8 cellular contexts compared by ENCODE assay signal in the genomic region with DNA sequence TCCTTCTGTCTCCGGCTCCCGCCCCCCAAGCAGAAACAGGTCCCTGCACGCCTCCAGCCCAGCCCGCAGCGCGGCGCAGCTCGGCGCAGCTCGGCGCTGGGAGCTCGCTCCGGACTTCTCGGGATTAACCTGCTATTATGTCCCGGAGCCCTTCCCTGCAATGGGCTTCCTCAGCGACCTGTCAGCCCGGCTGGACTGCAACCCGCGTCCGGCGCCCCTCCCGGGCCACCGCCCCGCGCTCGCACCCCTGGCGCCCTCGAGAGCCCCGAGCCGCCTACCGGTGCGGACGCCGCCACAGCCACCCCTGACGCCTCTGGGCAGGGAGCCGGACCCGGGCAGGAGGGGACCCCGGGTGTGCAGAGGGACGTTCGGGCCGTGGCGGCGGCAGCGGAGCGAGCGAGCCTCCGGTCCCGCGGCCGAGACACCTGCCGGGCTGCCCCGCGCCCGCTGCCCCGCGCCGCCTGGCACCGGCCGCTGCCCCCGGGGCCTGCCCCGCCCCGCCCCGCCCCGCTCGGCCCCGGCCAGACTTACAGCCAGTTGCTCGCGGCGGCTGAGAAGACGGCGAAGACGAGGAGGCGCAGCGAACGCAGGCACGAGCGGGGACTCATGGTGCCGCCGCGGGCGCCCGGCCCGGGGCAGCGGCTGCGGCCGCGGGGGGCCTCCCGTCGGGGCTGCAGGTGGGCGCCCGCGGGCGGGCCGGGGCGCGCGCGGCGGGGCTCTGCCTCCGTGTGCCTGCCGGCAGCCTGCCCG. TPM values are rescaled to one million over a fixed set of nuclear protein-coding genes. Genes with fewer than 3 reads are reported as not detected.
DNase-seq lines count a peak whose midpoint lies in the region; ATAC-seq and TF ChIP-seq lines count a peak whose summit lies in the region.

No MANE protein-coding gene starts in this region.

- no peaks in the 10 kb centered on the region for H3K36me3 ChIP-seq in neuron (ENCODE audit: insufficient read depth, low read length)

- H3K36me3 Mint-ChIP-seq in activated CD8-positive, alpha-beta memory T cell treated with anti-CD3 and anti-CD28 coated beads, Interleukin-2, amount 10 ng/mL, durations not matched to agents 7 days and 5 days: no peaks in the 10 kb centered on the region

- no peak overlapping the region for H3K4me3 Mint-ChIP-seq in activated CD8-positive, alpha-beta memory T cell treated with anti-CD3 and anti-CD28 coated beads, Interleukin-2, amount 10 ng/mL, durations not matched to agents 7 days and 5 days

- no peak for TF ChIP-seq CTCF in fibroblast of the aortic adventitia (IDR thresholded peaks at IDR 0.05; ENCODE audit: insufficient read depth, low read length)

- H3K4me3 ChIP-seq in fibroblast of the aortic adventitia (ENCODE audit: low read depth, low read length) (peak overlapping the region; percentile 35), neuron (ENCODE audit: low read length) (peak overlapping the region; percentile 40)

- peaks cover 20% of the 10 kb centered on the region for H3K4me1 ChIP-seq in neuron (ENCODE audit: insufficient read depth, low read length)

- H3K27ac Mint-ChIP-seq in activated CD8-positive, alpha-beta memory T cell treated with anti-CD3 and anti-CD28 coated beads, Interleukin-2, amount 10 ng/mL, durations not matched to agents 7 days and 5 days: no peak overlapping the region

- DNase-seq in activated CD8-positive, alpha-beta memory T cell treated with anti-CD3 and anti-CD28 coated beads, Interleukin-2, amount 10 ng/mL, durations not matched to agents 7 days and 5 days: no peak
- no peak for DNase-seq in activated CD8-positive, alpha-beta memory T cell treated with anti-CD3 and anti-CD28 coated beads, Interleukin-2, amount 50 U/mL, for 48 hours
- peak; percentile 13 for DNase-seq in fibroblast of the aortic adventitia (ENCODE audit: low read depth)
- no peak for DNase-seq in foreskin melanocyte
- DNase-seq in activated effector memory CD4-positive, alpha-beta T cell treated with Interleukin-2 at 50 U/mL for 16 hours: no peak
- DNase-seq in NCI-H1048 (lab: John Stamatoyannopoulos, UW): no peak

- no peaks in the 10 kb centered on the region for H3K9me3 ChIP-seq in neuron (ENCODE audit: low read length)

- peaks cover 4% of the 10 kb centered on the region for H3K4me1 Mint-ChIP-seq in activated CD8-positive, alpha-beta memory T cell treated with anti-CD3 and anti-CD28 coated beads, Interleukin-2, amount 10 ng/mL, durations not matched to agents 7 days and 5 days

- no peaks in the 10 kb centered on the region for H3K9me3 Mint-ChIP-seq in activated CD8-positive, alpha-beta memory T cell treated with anti-CD3 and anti-CD28 coated beads, Interleukin-2, amount 10 ng/mL, durations not matched to agents 7 days and 5 days (ENCODE audit: low read depth)

- peaks cover 53% of the 10 kb centered on the region for H3K27me3 Mint-ChIP-seq in activated CD8-positive, alpha-beta memory T cell treated with anti-CD3 and anti-CD28 coated beads, Interleukin-2, amount 10 ng/mL, durations not matched to agents 7 days and 5 days

- ATAC-seq in activated CD8-positive, alpha-beta memory T cell treated with anti-CD3 and anti-CD28 coated beads, Interleukin-2, amount 10 ng/mL, durations not matched to agents 7 days and 5 days: peak; percentile 32
- ATAC-seq in SK-N-SH treated with all-trans-retinoic acid at 6 μM for 48 hours: peak; percentile 74

- H2AFZ ChIP-seq in neuron (ENCODE audit: low read depth, low read length): no peak overlapping the region

- CTCF ChIA-PET in activated CD8-positive, alpha-beta memory T cell treated with anti-CD3 and anti-CD28 coated beads, Interleukin-2, amount 10 ng/mL, durations not matched to agents 7 days and 5 days (lab: Charles Lee): interaction anchor here (0.9 to 1.8 kb wide), 4 partner anchors 10 to 273 kb away, joined by 3 to 8 read pairs (median 4); no protein-coding TSS in a partner anchor

- H3K27me3 ChIP-seq in neuron (ENCODE audit: insufficient read depth, low read length): peaks cover 35% of the 10 kb centered on the region

TF ChIP-seq in SK-N-SH treated with all-trans-retinoic acid at 6 μM for 48 hours, 23 proteins besides CTCF, POLR2A, EP300 and RAD21:
- no peak for TF ChIP-seq BACH2 (CRISPR knock-in tag; IDR thresholded peaks at IDR 0.05; ENCODE audit: borderline replicate concordance)
- TF ChIP-seq ZC3H10 (CRISPR knock-in tag; IDR thresholded peaks at IDR 0.05): no peak
- TF ChIP-seq, protein P1, sequence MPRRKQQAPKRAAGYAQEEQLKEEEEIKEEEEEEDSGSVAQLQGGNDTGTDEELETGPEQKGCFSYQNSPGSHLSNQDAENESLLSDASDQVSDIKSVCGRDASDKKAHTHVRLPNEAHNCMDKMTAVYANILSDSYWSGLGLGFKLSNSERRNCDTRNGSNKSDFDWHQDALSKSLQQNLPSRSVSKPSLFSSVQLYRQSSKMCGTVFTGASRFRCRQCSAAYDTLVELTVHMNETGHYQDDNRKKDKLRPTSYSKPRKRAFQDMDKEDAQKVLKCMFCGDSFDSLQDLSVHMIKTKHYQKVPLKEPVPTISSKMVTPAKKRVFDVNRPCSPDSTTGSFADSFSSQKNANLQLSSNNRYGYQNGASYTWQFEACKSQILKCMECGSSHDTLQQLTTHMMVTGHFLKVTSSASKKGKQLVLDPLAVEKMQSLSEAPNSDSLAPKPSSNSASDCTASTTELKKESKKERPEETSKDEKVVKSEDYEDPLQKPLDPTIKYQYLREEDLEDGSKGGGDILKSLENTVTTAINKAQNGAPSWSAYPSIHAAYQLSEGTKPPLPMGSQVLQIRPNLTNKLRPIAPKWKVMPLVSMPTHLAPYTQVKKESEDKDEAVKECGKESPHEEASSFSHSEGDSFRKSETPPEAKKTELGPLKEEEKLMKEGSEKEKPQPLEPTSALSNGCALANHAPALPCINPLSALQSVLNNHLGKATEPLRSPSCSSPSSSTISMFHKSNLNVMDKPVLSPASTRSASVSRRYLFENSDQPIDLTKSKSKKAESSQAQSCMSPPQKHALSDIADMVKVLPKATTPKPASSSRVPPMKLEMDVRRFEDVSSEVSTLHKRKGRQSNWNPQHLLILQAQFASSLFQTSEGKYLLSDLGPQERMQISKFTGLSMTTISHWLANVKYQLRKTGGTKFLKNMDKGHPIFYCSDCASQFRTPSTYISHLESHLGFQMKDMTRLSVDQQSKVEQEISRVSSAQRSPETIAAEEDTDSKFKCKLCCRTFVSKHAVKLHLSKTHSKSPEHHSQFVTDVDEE (CRISPR knock-in tag; IDR thresholded peaks at IDR 0.05): no peak
- TF ChIP-seq TOX (CRISPR knock-in tag; IDR thresholded peaks at IDR 0.05; ENCODE audit: borderline replicate concordance): no peak
- no peak for TF ChIP-seq ZNF565 (CRISPR knock-in tag; conservative IDR thresholded peaks at IDR 0.05; ENCODE audit: low read depth)
- TF ChIP-seq PPARA (CRISPR knock-in tag; IDR thresholded peaks at IDR 0.05; ENCODE audit: borderline replicate concordance): no peak
- TF ChIP-seq, protein P2, sequence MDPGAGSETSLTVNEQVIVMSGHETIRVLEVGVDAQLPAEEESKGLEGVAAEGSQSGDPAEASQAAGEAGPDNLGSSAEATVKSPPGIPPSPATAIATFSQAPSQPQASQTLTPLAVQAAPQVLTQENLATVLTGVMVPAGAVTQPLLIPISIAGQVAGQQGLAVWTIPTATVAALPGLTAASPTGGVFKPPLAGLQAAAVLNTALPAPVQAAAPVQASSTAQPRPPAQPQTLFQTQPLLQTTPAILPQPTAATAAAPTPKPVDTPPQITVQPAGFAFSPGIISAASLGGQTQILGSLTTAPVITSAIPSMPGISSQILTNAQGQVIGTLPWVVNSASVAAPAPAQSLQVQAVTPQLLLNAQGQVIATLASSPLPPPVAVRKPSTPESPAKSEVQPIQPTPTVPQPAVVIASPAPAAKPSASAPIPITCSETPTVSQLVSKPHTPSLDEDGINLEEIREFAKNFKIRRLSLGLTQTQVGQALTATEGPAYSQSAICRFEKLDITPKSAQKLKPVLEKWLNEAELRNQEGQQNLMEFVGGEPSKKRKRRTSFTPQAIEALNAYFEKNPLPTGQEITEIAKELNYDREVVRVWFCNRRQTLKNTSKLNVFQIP (CRISPR knock-in tag; IDR thresholded peaks at IDR 0.05; ENCODE audit: borderline replicate concordance, low read depth): no peak

RNA-seq across cellular contexts. Expression of a gene that starts 0.4 kb away (rescaled TPM):
- not detected for total RNA-seq in activated CD8-positive, alpha-beta memory T cell treated with anti-CD3 and anti-CD28 coated beads, Interleukin-2, amount 10 ng/mL, durations not matched to agents 7 days and 5 days
- under 0.01 TPM in 1 of 2 replicates, not detected in the other for total RNA-seq in fibroblast of the aortic adventitia (ENCODE audit: low replicate concordance)
